Comparison of ENCODE assay signal across 8 cellular contexts in genomic region chr9:91420471-91421021, GRCh38. TPM values are rescaled to one million over a fixed set of nuclear protein-coding genes. Genes with fewer than 3 reads are reported as not detected.
A peak's percentile ranks its signal among the peaks of the same experiment; 100 is the strongest.
DNase-seq lines count a peak whose midpoint lies in the region; ATAC-seq, FAIRE-seq and TF ChIP-seq lines count a peak whose summit lies in the region.

No MANE protein-coding gene starts in this region.

- H3K4me3 ChIP-seq in AG04449 (ENCODE audit: low read depth, low read length) (peak overlapping the region; percentile 87), NB4 (ENCODE audit: low read depth, low read length) (peak overlapping the region; percentile 55), endodermal cell (ENCODE audit: low read length) (peak overlapping the region; percentile 95), SJCRH30 (no peak overlapping the region)

- H3K4me3 Mint-ChIP-seq in endodermal cell (peak overlapping the region; percentile 85), natural killer cell (peak overlapping the region; percentile 81)

- no peak for FAIRE-seq in GM12892 (lab: Jason Lieb, UNC)

- H3K4me1 Mint-ChIP-seq in endodermal cell: peaks cover 26% of the 10 kb centered on the region
- H3K4me1 Mint-ChIP-seq in natural killer cell: peaks cover 64 to 81% of the 10 kb centered on the region in 2 donors

- H3K9me3 Mint-ChIP-seq in endodermal cell (no peaks in the 10 kb centered on the region), natural killer cell (no peaks in the 10 kb centered on the region)

- no peak overlapping the region for H3K27ac ChIP-seq in endodermal cell (ENCODE audit: low read depth, low read length)
- H3K27ac ChIP-seq in SJCRH30: no peak overlapping the region

- TF ChIP-seq POLR2A in NB4 (IDR thresholded peaks at IDR 0.05; ENCODE audit: extremely low read depth, insufficient read length) (no peak), GM12892 (IDR thresholded peaks at IDR 0.05; ENCODE audit: low read depth, low read length) (no peak)

- peaks cover 3% of the 10 kb centered on the region for H3K4me1 ChIP-seq in endodermal cell (ENCODE audit: control insufficient read depth, insufficient read depth, low read length)
- H3K4me1 ChIP-seq in SJCRH30: no peaks in the 10 kb centered on the region; the same call in 1 of the 2 replicates

- ATAC-seq in natural killer cell (no peak), HG02970 (IDR thresholded peaks at IDR 0.05; ENCODE audit: low FRiP score, unreplicated experiment) (no peak), HG03039 (IDR thresholded peaks at IDR 0.05; ENCODE audit: unreplicated experiment) (no peak)

- 70 to 88% methylated on average over 8 to 12 of the region's 12 CpGs for WGBS in endodermal cell (ENCODE audit: insufficient coverage in 1 of 2, insufficient read length in 1 of 2), 2 experiments

- H3K9me3 ChIP-seq in endodermal cell (ENCODE audit: control insufficient read depth, low read length): no peaks in the 10 kb centered on the region
- H3K9me3 ChIP-seq in SJCRH30 (replicated peaks): no peaks in the 10 kb centered on the region

- intact Hi-C loops in natural killer cell (cut with micrococcal nuclease): loop anchor here (5.0 kb wide), 1 partner anchor 318 kb away; no protein-coding TSS in a partner anchor

- H3K27me3 Mint-ChIP-seq in endodermal cell (ENCODE audit: insufficient read depth) (peaks cover 38% of the 10 kb centered on the region), natural killer cell (ENCODE audit: low read depth in 2 of 2) (peaks cover 0 to 5% of the 10 kb centered on the region in 2 donors)

- no peak for TF ChIP-seq CTCF in AG04449 (IDR thresholded peaks at IDR 0.05; ENCODE audit: insufficient read depth, low read length, missing control alignments)
- no peak for TF ChIP-seq CTCF in NB4 (IDR thresholded peaks at IDR 0.05; ENCODE audit: low read depth, low read length)
- TF ChIP-seq CTCF in endodermal cell (conservative IDR thresholded peaks at IDR 0.05): no peak
- TF ChIP-seq CTCF in natural killer cell (IDR thresholded peaks at IDR 0.05): no peak

- peak overlapping the region; percentile 76 for H3K9ac ChIP-seq in endodermal cell (ENCODE audit: extremely low read depth, low read length, poor library complexity, severe bottlenecking)

- DNase-seq in AG04449 (ENCODE audit: low read depth, low spot score): no peak
- no peak for DNase-seq in NB4 (ENCODE audit: low read depth)
- DNase-seq in endodermal cell: no peak
- DNase-seq in natural killer cell: no peak
- DNase-seq in GM12892 (ENCODE audit: insufficient read length): no peak
- DNase-seq in SJCRH30: no peak

- CTCF ChIA-PET in AG04449 (lab: Yijun Ruan, JAX): interaction anchor here (0.9 to 2.3 kb wide), 8 partner anchors 24 to 505 kb away, joined by 3 to 15 read pairs (median 4); no protein-coding TSS in a partner anchor

- peaks cover 16% of the 10 kb centered on the region for H3K27me3 ChIP-seq in endodermal cell (ENCODE audit: control insufficient read depth, insufficient read depth, low read length, poor library complexity, severe bottlenecking)
- H3K27me3 ChIP-seq in SJCRH30: no peaks in the 10 kb centered on the region

- H3K36me3 Mint-ChIP-seq in endodermal cell (ENCODE audit: low read depth): no peaks in the 10 kb centered on the region
- no peaks in the 10 kb centered on the region for H3K36me3 Mint-ChIP-seq in natural killer cell

- POLR2A ChIA-PET in AG04449 (lab: Yijun Ruan, JAX): no interaction called here

- H3K36me3 ChIP-seq in endodermal cell (ENCODE audit: control insufficient read depth, insufficient read depth, low read length) (no peaks in the 10 kb centered on the region), SJCRH30 (no peaks in the 10 kb centered on the region)

- H3K27ac Mint-ChIP-seq in endodermal cell (peak overlapping the region; percentile 63), natural killer cell (peak overlapping the region; percentile 88 to 98)

RNA-seq across cellular contexts. Expression of gene NFIL3, which starts 3.1 kb away (rescaled TPM):
- total RNA-seq in endodermal cell: 10 to 100 TPM; 13.5 to 17.4 TPM
- polyA plus RNA-seq in endodermal cell (2013, experiment 1 of 2): 15.9 TPM
- 14.2 TPM for polyA plus RNA-seq in endodermal cell (2013, experiment 2 of 2)
- total RNA-seq in natural killer cell: 10 to 100 TPM; 94.6 to 98.0 (median 97.0) TPM
- polyA plus RNA-seq in GM12892 (2012; ENCODE audit: missing spikeins): 4.7 TPM
- total RNA-seq in SJCRH30 (2014; rRNA removed; shearing (Covaris generic)): 7.3 and 9.2 TPM in 2 replicates

RNA-seq across cellular contexts. Expression of gene AUH, which starts 58.8 kb away (rescaled TPM):
- total RNA-seq in endodermal cell (10 to 100 TPM; 23.0 to 23.5 TPM), natural killer cell (10 to 100 TPM; 26.7 to 36.6 (median 34.9) TPM)
- polyA plus RNA-seq in endodermal cell (2013, experiment 1 of 2): 15.3 TPM
- 14.4 TPM for polyA plus RNA-seq in endodermal cell (2013, experiment 2 of 2)
- polyA plus RNA-seq in GM12892 (2012; ENCODE audit: missing spikeins): 4.6 TPM
- total RNA-seq in SJCRH30 (2014; rRNA removed; shearing (Covaris generic)): 14.6 and 16.5 TPM in 2 replicates
